Comparison of ENCODE assay signal across 1 cellular context in genomic region chr6:31336872-31337496, GRCh38.
TF ChIP-seq lines count a peak whose summit lies in the region.

No MANE protein-coding gene starts in this region.

TF ChIP-seq in GM23338, 12 proteins besides CTCF, POLR2A, EP300 and RAD21 (continued from another document):
- TF ChIP-seq, protein P1, sequence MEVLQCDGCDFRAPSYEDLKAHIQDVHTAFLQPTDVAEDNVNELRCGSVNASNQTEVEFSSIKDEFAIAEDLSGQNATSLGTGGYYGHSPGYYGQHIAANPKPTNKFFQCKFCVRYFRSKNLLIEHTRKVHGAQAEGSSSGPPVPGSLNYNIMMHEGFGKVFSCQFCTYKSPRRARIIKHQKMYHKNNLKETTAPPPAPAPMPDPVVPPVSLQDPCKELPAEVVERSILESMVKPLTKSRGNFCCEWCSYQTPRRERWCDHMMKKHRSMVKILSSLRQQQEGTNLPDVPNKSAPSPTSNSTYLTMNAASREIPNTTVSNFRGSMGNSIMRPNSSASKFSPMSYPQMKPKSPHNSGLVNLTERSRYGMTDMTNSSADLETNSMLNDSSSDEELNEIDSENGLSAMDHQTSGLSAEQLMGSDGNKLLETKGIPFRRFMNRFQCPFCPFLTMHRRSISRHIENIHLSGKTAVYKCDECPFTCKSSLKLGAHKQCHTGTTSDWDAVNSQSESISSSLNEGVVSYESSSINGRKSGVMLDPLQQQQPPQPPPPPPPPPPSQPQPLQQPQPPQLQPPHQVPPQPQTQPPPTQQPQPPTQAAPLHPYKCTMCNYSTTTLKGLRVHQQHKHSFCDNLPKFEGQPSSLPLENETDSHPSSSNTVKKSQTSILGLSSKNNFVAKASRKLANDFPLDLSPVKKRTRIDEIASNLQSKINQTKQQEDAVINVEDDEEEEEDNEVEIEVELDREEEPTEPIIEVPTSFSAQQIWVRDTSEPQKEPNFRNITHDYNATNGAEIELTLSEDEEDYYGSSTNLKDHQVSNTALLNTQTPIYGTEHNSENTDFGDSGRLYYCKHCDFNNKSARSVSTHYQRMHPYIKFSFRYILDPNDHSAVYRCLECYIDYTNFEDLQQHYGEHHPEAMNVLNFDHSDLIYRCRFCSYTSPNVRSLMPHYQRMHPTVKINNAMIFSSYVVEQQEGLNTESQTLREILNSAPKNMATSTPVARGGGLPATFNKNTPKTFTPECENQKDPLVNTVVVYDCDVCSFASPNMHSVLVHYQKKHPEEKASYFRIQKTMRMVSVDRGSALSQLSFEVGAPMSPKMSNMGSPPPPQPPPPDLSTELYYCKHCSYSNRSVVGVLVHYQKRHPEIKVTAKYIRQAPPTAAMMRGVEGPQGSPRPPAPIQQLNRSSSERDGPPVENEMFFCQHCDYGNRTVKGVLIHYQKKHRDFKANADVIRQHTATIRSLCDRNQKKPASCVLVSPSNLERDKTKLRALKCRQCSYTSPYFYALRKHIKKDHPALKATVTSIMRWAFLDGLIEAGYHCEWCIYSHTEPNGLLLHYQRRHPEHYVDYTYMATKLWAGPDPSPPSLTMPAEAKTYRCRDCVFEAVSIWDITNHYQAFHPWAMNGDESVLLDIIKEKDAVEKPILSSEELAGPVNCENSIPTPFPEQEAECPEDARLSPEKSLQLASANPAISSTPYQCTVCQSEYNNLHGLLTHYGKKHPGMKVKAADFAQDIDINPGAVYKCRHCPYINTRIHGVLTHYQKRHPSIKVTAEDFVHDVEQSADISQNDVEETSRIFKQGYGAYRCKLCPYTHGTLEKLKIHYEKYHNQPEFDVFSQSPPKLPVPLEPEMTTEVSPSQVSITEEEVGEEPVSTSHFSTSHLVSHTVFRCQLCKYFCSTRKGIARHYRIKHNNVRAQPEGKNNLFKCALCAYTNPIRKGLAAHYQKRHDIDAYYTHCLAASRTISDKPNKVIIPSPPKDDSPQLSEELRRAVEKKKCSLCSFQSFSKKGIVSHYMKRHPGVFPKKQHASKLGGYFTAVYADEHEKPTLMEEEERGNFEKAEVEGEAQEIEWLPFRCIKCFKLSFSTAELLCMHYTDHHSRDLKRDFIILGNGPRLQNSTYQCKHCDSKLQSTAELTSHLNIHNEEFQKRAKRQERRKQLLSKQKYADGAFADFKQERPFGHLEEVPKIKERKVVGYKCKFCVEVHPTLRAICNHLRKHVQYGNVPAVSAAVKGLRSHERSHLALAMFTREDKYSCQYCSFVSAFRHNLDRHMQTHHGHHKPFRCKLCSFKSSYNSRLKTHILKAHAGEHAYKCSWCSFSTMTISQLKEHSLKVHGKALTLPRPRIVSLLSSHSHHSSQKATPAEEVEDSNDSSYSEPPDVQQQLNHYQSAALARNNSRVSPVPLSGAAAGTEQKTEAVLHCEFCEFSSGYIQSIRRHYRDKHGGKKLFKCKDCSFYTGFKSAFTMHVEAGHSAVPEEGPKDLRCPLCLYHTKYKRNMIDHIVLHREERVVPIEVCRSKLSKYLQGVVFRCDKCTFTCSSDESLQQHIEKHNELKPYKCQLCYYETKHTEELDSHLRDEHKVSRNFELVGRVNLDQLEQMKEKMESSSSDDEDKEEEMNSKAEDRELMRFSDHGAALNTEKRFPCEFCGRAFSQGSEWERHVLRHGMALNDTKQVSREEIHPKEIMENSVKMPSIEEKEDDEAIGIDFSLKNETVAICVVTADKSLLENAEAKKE (CRISPR knock-in tag; IDR thresholded peaks at IDR 0.05), result no peak
- no peak for TF ChIP-seq ZNF331 (CRISPR knock-in tag; IDR thresholded peaks at IDR 0.05; ENCODE audit: low read depth)
- TF ChIP-seq EZH2phosphoT487 (IDR thresholded peaks at IDR 0.05; ENCODE audit: unreplicated experiment), result no peak
- TF ChIP-seq, protein P2, sequence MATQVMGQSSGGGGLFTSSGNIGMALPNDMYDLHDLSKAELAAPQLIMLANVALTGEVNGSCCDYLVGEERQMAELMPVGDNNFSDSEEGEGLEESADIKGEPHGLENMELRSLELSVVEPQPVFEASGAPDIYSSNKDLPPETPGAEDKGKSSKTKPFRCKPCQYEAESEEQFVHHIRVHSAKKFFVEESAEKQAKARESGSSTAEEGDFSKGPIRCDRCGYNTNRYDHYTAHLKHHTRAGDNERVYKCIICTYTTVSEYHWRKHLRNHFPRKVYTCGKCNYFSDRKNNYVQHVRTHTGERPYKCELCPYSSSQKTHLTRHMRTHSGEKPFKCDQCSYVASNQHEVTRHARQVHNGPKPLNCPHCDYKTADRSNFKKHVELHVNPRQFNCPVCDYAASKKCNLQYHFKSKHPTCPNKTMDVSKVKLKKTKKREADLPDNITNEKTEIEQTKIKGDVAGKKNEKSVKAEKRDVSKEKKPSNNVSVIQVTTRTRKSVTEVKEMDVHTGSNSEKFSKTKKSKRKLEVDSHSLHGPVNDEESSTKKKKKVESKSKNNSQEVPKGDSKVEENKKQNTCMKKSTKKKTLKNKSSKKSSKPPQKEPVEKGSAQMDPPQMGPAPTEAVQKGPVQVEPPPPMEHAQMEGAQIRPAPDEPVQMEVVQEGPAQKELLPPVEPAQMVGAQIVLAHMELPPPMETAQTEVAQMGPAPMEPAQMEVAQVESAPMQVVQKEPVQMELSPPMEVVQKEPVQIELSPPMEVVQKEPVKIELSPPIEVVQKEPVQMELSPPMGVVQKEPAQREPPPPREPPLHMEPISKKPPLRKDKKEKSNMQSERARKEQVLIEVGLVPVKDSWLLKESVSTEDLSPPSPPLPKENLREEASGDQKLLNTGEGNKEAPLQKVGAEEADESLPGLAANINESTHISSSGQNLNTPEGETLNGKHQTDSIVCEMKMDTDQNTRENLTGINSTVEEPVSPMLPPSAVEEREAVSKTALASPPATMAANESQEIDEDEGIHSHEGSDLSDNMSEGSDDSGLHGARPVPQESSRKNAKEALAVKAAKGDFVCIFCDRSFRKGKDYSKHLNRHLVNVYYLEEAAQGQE (IDR thresholded peaks at IDR 0.05; ENCODE audit: unreplicated experiment), result no peak
- TF ChIP-seq, protein P3, sequence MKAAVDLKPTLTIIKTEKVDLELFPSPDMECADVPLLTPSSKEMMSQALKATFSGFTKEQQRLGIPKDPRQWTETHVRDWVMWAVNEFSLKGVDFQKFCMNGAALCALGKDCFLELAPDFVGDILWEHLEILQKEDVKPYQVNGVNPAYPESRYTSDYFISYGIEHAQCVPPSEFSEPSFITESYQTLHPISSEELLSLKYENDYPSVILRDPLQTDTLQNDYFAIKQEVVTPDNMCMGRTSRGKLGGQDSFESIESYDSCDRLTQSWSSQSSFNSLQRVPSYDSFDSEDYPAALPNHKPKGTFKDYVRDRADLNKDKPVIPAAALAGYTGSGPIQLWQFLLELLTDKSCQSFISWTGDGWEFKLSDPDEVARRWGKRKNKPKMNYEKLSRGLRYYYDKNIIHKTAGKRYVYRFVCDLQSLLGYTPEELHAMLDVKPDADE (IDR thresholded peaks at IDR 0.05), result no peak
